1 cellular context compared by ENCODE assay signal in the genomic region with DNA sequence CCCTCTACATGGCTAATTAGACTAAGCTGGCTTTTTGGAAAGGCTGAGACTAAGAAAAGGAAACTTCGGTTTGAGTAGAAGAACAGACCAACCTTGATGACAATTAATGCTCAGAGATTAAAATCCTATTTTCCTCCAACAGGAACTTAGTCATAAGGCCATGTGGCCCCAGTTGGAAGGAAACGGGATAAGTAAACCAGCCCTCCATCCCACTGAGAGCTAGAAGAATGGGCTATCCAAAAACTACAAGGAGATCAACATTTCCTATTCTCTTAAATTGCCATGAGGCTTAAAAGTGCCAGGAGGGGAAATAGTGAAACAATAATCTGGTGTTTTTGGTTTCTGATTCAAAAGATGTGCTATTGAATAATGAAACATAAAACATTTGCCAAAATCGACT.
TF ChIP-seq lines count a peak whose summit lies in the region.

No MANE protein-coding gene starts in this region.

TF ChIP-seq in H1, 55 proteins besides CTCF, POLR2A, EP300 and RAD21 (continued from another document):
- TF ChIP-seq SIN3A (conservative IDR thresholded peaks at IDR 0.05 in 1 of 2, IDR thresholded peaks at IDR 0.05 in 1 of 2; ENCODE audit: low read depth in 1 of 2, low read length in 2 of 2) (no peak), SRF (IDR thresholded peaks at IDR 0.05; ENCODE audit: low read depth, low read length) (no peak), YY1 (IDR thresholded peaks at IDR 0.05; ENCODE audit: low read depth, low read length) (no peak), BACH1 (IDR thresholded peaks at IDR 0.05; ENCODE audit: low read length) (no peak), RNF2 (IDR thresholded peaks at IDR 0.05; ENCODE audit: borderline replicate concordance, low read depth, low read length, missing control alignments, poor library complexity, severe bottlenecking) (no peak), RXRA (IDR thresholded peaks at IDR 0.05; ENCODE audit: insufficient read depth, low read depth, low read length) (no peak), SP4 (IDR thresholded peaks at IDR 0.05; ENCODE audit: low read length) (no peak), JUN (IDR thresholded peaks at IDR 0.05; ENCODE audit: low read depth, low read length) (no peak), TAF1 (IDR thresholded peaks at IDR 0.05; ENCODE audit: low read depth, low read length) (no peak), MAFK (IDR thresholded peaks at IDR 0.05; ENCODE audit: low read depth, low read length) (no peak), EZH2 (IDR thresholded peaks at IDR 0.05; ENCODE audit: low read depth, low read length, severe bottlenecking) (no peak), SIRT6 (IDR thresholded peaks at IDR 0.05; ENCODE audit: low read length) (no peak)
- TF ChIP-seq, protein P1, sequence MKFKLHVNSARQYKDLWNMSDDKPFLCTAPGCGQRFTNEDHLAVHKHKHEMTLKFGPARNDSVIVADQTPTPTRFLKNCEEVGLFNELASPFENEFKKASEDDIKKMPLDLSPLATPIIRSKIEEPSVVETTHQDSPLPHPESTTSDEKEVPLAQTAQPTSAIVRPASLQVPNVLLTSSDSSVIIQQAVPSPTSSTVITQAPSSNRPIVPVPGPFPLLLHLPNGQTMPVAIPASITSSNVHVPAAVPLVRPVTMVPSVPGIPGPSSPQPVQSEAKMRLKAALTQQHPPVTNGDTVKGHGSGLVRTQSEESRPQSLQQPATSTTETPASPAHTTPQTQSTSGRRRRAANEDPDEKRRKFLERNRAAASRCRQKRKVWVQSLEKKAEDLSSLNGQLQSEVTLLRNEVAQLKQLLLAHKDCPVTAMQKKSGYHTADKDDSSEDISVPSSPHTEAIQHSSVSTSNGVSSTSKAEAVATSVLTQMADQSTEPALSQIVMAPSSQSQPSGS (IDR thresholded peaks at IDR 0.05; ENCODE audit: low read length): no peak
- TF ChIP-seq, protein P2, sequence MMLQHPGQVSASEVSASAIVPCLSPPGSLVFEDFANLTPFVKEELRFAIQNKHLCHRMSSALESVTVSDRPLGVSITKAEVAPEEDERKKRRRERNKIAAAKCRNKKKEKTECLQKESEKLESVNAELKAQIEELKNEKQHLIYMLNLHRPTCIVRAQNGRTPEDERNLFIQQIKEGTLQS (IDR thresholded peaks at IDR 0.05; ENCODE audit: insufficient read depth, low read depth, low read length): no peak
